In genomic region chr14:22786685-22787084, GRCh38 we compare ENCODE assay signal across 20 cellular contexts.
"Had no signal": no experiment of that assay in that cellular context is flagged by ENCODE, and none has a peak within 500 bp of the region (broad histone marks: within the 10 kb centered on the region; RNA-seq: fewer than 3 reads in every experiment).

No MANE protein-coding gene starts in this region.

- H3K4me2 ChIP-seq: PC-9 had no signal

- H3K27ac ChIP-seq: PC-9, Peyer's patch, SJCRH30 had no signal

- DNase-seq: KBM-7, MV-4-11, NCI-H1048, NCI-H1105, NCI-H1417, NCI-H1436 treated with DMSO at 0.1 percent for 48 hours, NCI-H1694 treated with DMSO at 0.1 percent for 48 hours, NCI-H1930, NCI-H2081, NCI-H2107, NCI-H2227 treated with DMSO at 0.1 percent for 48 hours, NCI-H524, NCI-H526 treated with DMSO at 0.1 percent for 48 hours, NCI-H748 treated with DMSO at 0.1 percent for 48 hours, OCI-M1, PC-9, Peyer's patch, SHP77 treated with DMSO at 0.1 percent for 48 hours, SJCRH30 had no signal

- H3K36me3 Mint-ChIP-seq: IgD-negative memory B cell had no signal

- H3K27ac Mint-ChIP-seq: IgD-negative memory B cell had no signal

- H3K27me3 Mint-ChIP-seq: IgD-negative memory B cell had no signal

- H2AFZ ChIP-seq: PC-9 had no signal

- H3K36me3 ChIP-seq: Peyer's patch, SJCRH30 had no signal

- H3K4me3 ChIP-seq: PC-9, Peyer's patch, SJCRH30 had no signal

- H3K27me3 ChIP-seq: Peyer's patch, SJCRH30 had no signal

- H3K4me1 ChIP-seq: Peyer's patch had no signal

- H3K4me3 Mint-ChIP-seq: IgD-negative memory B cell had no signal

- H3K9me3 ChIP-seq: Peyer's patch, SJCRH30 had no signal
